In the genomic region with DNA sequence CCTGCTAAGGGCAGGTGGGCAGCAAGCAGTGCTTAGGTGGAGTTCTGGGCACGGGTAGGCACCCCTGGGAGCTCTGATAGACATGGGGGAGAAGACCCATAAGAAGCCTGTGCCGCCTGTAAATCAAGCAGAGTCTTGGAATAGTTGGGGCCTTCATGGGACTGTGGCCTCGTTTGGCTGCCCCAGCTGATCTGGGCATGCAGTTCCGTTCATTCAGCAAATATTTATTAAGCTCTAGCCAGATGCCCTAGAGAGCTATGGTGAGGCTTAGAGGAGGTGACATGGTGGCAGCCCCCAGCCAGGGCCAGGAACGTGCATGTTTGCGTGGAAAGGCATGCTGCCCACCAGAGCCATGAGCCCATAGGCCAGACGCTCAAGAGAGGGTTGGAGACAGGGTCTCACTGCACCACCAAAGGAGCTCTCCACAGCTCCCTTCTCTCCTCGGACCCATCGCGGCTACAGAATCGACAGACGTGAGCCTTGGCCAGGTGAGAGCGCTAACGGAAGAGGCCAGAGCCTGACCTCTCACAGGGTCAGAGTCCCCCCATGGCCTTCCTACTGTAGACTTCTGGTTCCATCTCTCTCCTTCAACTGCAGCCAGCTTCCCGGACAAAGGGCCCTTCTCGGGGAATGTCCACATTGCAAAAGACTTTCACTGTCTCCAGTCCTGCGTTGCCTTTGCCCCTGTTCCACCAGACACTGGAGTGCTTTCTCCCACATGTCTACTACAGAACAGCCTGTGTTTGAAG, we compare ENCODE assay signal across 19 cellular contexts.
DNase-seq lines count a peak whose midpoint lies in the region; ATAC-seq and TF ChIP-seq lines count a peak whose summit lies in the region.
"Had no signal": no experiment of that assay in that cellular context is flagged by ENCODE, and none has a peak within 500 bp of the region (broad histone marks: within the 10 kb centered on the region; RNA-seq: fewer than 3 reads in every experiment).

No MANE protein-coding gene starts in this region.

- intact Hi-C loops in cardiac septum (cut with DNase I) (no loop called here), prostate gland (cut with DNase I) (no loop called here)

- TF ChIP-seq CTCF in right atrium auricular region (IDR thresholded peaks at IDR 0.05) (no peak), liver (IDR thresholded peaks at IDR 0.05; ENCODE audit: low read depth, low read length, missing input control) (no peak), prostate gland (IDR thresholded peaks at IDR 0.05) (no peak), HFFc6 (IDR thresholded peaks at IDR 0.05) (no peak)

- no peak for TF ChIP-seq POLR2A in prostate gland (IDR thresholded peaks at IDR 0.05)

- no peaks in the 10 kb centered on the region for H3K27me3 ChIP-seq in right atrium auricular region
- no peaks in the 10 kb centered on the region for H3K27me3 ChIP-seq in liver (ENCODE audit: control insufficient read depth in 4 of 4, insufficient read depth in 4 of 4, low read length in 3 of 4)
- H3K27me3 ChIP-seq in prostate gland (replicated peaks; ENCODE audit: insufficient read depth): no peaks in the 10 kb centered on the region
- H3K27me3 ChIP-seq: MG63 had no signal

- H3K4me3 ChIP-seq in right atrium auricular region (no peak overlapping the region), liver (ENCODE audit: low read depth in 1 of 3, low read length in 3 of 3) (no peak overlapping the region), prostate gland (no peak overlapping the region)
- H3K4me3 ChIP-seq: MG63 had no signal

- no peaks in the 10 kb centered on the region for H3K36me3 Mint-ChIP-seq in HFFc6 (ENCODE audit: low read depth)
- H3K36me3 Mint-ChIP-seq: CD8-positive, alpha-beta memory T cell had no signal

- H3K36me3 ChIP-seq in right atrium auricular region (no peaks in the 10 kb centered on the region), liver (ENCODE audit: control insufficient read depth in 4 of 4, insufficient read depth in 3 of 4, low read depth in 1 of 4, low read length in 3 of 4) (no peaks in the 10 kb centered on the region), prostate gland (no peaks in the 10 kb centered on the region)
- H3K36me3 ChIP-seq: MG63 had no signal

- no peak for TF ChIP-seq RAD21 in liver (IDR thresholded peaks at IDR 0.05)

- DNase-seq in cardiac septum (ENCODE audit: low spot score): peak; percentile 75
- DNase-seq in right atrium auricular region (ENCODE audit: low spot score): no peak
- DNase-seq in prostate gland (ENCODE audit: low spot score): no peak
- DNase-seq in DMS153 treated with DMSO at 0.1 percent for 48 hours (lab: John Stamatoyannopoulos, UW; ENCODE audit: unreplicated experiment): no peak
- DNase-seq in HFFc6: no peak
- DNase-seq in SIG-M5 treated with dmso at 0.1 percent for 504 hours (lab: John Stamatoyannopoulos, UW; ENCODE audit: unreplicated experiment): no peak
- DNase-seq: 8988T; CD8-positive, alpha-beta memory T cell; DND-41; MG63; NCI-H1092 treated with DMSO at 0.1 percent for 48 hours; NCI-H2081 treated with DMSO at 0.1 percent for 48 hours; NCI-H510A; NCI-H82; PC-3 had no signal

- H3K9me3 Mint-ChIP-seq in HFFc6: no peaks in the 10 kb centered on the region
- H3K9me3 Mint-ChIP-seq: CD8-positive, alpha-beta memory T cell had no signal

- H3K27ac ChIP-seq in right atrium auricular region (no peak overlapping the region), liver (ENCODE audit: low read depth in 1 of 2, low read length in 2 of 2) (peak overlapping the region; percentile 89 to 95), prostate gland (peak overlapping the region; percentile 75)
- H3K27ac ChIP-seq: RWPE1 had no signal

- H3K27ac Mint-ChIP-seq in HFFc6: no peak overlapping the region

- no peaks in the 10 kb centered on the region; the same call in 1 of the 2 replicates for H3K4me1 Mint-ChIP-seq in HFFc6 (ENCODE audit: low read depth)
- H3K4me1 Mint-ChIP-seq: CD8-positive, alpha-beta memory T cell had no signal

- H3K4me3 Mint-ChIP-seq in HFFc6: no peak overlapping the region
- H3K4me3 Mint-ChIP-seq: CD8-positive, alpha-beta memory T cell had no signal

- no peak for ATAC-seq in HG03108 (IDR thresholded peaks at IDR 0.05; ENCODE audit: unreplicated experiment)
- ATAC-seq: HCT116, PC-3 had no signal

- peaks cover 31% of the 10 kb centered on the region for H3K27me3 Mint-ChIP-seq in HFFc6 (ENCODE audit: insufficient read depth)

- H3K9me3 ChIP-seq in right atrium auricular region (no peaks in the 10 kb centered on the region), liver (ENCODE audit: control insufficient read depth in 4 of 4, low read length in 3 of 4) (no peaks in the 10 kb centered on the region), prostate gland (no peaks in the 10 kb centered on the region)
- H3K9me3 ChIP-seq: MG63 had no signal

- no peaks in the 10 kb centered on the region for H3K4me1 ChIP-seq in right atrium auricular region
- H3K4me1 ChIP-seq in liver (ENCODE audit: control insufficient read depth in 4 of 4, insufficient read depth in 4 of 4, low read length in 3 of 4): peaks cover 17 to 59% (median 38%) of the 10 kb centered on the region in 4 donors
- H3K4me1 ChIP-seq in prostate gland (replicated peaks): no peaks in the 10 kb centered on the region

- H3K9ac ChIP-seq in liver (ENCODE audit: low read depth in 1 of 2, low read length in 2 of 2): peak overlapping the region in 1 of 2 donors; percentile 19

- 34% methylated on average over 17 of the region's 17 CpGs for WGBS in liver
- WGBS in prostate gland: 79% methylated on average over 17 of the region's 17 CpGs

TF ChIP-seq in liver, 16 proteins besides CTCF, POLR2A, EP300 and RAD21:
- TF ChIP-seq NR2F2 (IDR thresholded peaks at IDR 0.05) (no peak), GABPA (IDR thresholded peaks at IDR 0.05 in 1 of 2, conservative IDR thresholded peaks at IDR 0.05 in 1 of 2) (no peak), FOXA1 (IDR thresholded peaks at IDR 0.05) (no peak), RXRA (IDR thresholded peaks at IDR 0.05) (peak; percentile 77 to 85), EGR1 (IDR thresholded peaks at IDR 0.05; ENCODE audit: low read depth in 2 of 2) (no peak), TAF1 (conservative IDR thresholded peaks at IDR 0.05) (no peak), JUND (IDR thresholded peaks at IDR 0.05) (peak in 1 of 2 donors; percentile 60), SP1 (IDR thresholded peaks at IDR 0.05) (peak; percentile 61), REST (IDR thresholded peaks at IDR 0.05) (peak; percentile 34), ATF3 (IDR thresholded peaks at IDR 0.05) (no peak), FOXA2 (IDR thresholded peaks at IDR 0.05) (peak; percentile 19), YY1 (IDR thresholded peaks at IDR 0.05) (peak; percentile 80), HNF4G (IDR thresholded peaks at IDR 0.05) (peak; percentile 4), HNF4A (conservative IDR thresholded peaks at IDR 0.05) (peak; percentile 55 to 74)
- TF ChIP-seq, protein P1, sequence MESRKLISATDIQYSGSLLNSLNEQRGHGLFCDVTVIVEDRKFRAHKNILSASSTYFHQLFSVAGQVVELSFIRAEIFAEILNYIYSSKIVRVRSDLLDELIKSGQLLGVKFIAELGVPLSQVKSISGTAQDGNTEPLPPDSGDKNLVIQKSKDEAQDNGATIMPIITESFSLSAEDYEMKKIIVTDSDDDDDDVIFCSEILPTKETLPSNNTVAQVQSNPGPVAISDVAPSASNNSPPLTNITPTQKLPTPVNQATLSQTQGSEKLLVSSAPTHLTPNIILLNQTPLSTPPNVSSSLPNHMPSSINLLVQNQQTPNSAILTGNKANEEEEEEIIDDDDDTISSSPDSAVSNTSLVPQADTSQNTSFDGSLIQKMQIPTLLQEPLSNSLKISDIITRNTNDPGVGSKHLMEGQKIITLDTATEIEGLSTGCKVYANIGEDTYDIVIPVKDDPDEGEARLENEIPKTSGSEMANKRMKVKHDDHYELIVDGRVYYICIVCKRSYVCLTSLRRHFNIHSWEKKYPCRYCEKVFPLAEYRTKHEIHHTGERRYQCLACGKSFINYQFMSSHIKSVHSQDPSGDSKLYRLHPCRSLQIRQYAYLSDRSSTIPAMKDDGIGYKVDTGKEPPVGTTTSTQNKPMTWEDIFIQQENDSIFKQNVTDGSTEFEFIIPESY (IDR thresholded peaks at IDR 0.05): no peak
- TF ChIP-seq, protein P2, sequence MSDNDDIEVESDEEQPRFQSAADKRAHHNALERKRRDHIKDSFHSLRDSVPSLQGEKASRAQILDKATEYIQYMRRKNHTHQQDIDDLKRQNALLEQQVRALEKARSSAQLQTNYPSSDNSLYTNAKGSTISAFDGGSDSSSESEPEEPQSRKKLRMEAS (IDR thresholded peaks at IDR 0.05): peak; percentile 75

Comparison
In these comparisons a context has a peak if more than half of its experiments do, and no peak if none do; other contexts are left out.
1. H3K27ac ChIP-seq: peak in liver (2 of 2) and prostate gland (2 of 2); none in right atrium auricular region (0 of 2).